In genomic region chr1:88228153-88228552, GRCh38 we compare ENCODE assay signal across 18 cellular contexts.
DNase-seq lines count a peak whose midpoint lies in the region; ATAC-seq, FAIRE-seq and TF ChIP-seq lines count a peak whose summit lies in the region.
"Had no signal": no experiment of that assay in that cellular context is flagged by ENCODE, and none has a peak within 500 bp of the region (broad histone marks: within the 10 kb centered on the region; RNA-seq: fewer than 3 reads in every experiment).

No MANE protein-coding gene starts in this region.

- TF ChIP-seq POLR2A in H1 (IDR thresholded peaks at IDR 0.05; ENCODE audit: control extremely low read depth in 1 of 2, low read depth in 2 of 2, low read length in 2 of 2) (no peak), adrenal gland (IDR thresholded peaks at IDR 0.05) (no peak)

- POLR2A ChIA-PET in H1 (lab: Charles Lee; ENCODE audit: partially characterized antibody) = no interaction called here

- H3K23ac ChIP-seq in H1 (ENCODE audit: insufficient read length) = no peak overlapping the region

- H3K9me2 ChIP-seq in Loucy (replicated peaks; ENCODE audit: low read depth, low read length) = no peaks in the 10 kb centered on the region

- no peak overlapping the region for H4K91ac ChIP-seq in H1 (replicated peaks; ENCODE audit: insufficient read length, low read length)

- H3K23me2 ChIP-seq in H1 (ENCODE audit: low read depth, low read length) = no peaks in the 10 kb centered on the region

- DNase-seq in DMS153 (lab: John Stamatoyannopoulos, UW) (peak; percentile 1), DMS153 treated with DMSO at 0.1 percent for 48 hours (lab: John Stamatoyannopoulos, UW; ENCODE audit: unreplicated experiment) (no peak), H1 (ENCODE audit: low read depth in 1 of 2, low spot score in 2 of 2) (no peak), retinal pigment epithelial cell (ENCODE audit: low read depth) (no peak), adrenal gland (no peak), mucosa of descending colon (no peak)
- DNase-seq: 8988T; amniotic stem cell; central memory CD4-positive, alpha-beta T cell; effector CD4-positive, alpha-beta T cell; kidney glomerular epithelial cell; NCI-H1092; NCI-H2107; thyroid gland had no signal

- H3K18ac ChIP-seq in H1 (ENCODE audit: extremely low read depth, low read length) = no peak overlapping the region

- no peak overlapping the region for H3K27ac ChIP-seq in H1 (ENCODE audit: low read depth, low read length)
- H3K27ac ChIP-seq in adrenal gland = no peak overlapping the region
- H3K27ac ChIP-seq: neutrophil, thyroid gland had no signal

- H4K20me1 ChIP-seq in Loucy (ENCODE audit: insufficient read depth, low read length, poor library complexity, severe bottlenecking) (no peaks in the 10 kb centered on the region), H1 (replicated peaks in 1 of 2; ENCODE audit: control insufficient read depth in 1 of 2, insufficient read depth in 2 of 2, low read length in 2 of 2) (no peaks in the 10 kb centered on the region)

- no peak overlapping the region for H4K5ac ChIP-seq in H1 (ENCODE audit: insufficient read length, low read depth, low read length)

- H2BK12ac ChIP-seq in H1 (ENCODE audit: low read depth, low read length) = no peak overlapping the region

- no peak overlapping the region for H3K9ac ChIP-seq in Loucy (ENCODE audit: low read depth, low read length, poor library complexity, severe bottlenecking)
- no peak overlapping the region for H3K9ac ChIP-seq in H1 (replicated peaks in 1 of 4; ENCODE audit: extremely low read depth in 1 of 4, low read depth in 3 of 4, low read length in 3 of 4)

- no peak overlapping the region for H4K8ac ChIP-seq in H1 (ENCODE audit: extremely low read depth, insufficient read depth, low read length)

- TF ChIP-seq EP300 in H1 (IDR thresholded peaks at IDR 0.05; ENCODE audit: borderline replicate concordance in 1 of 2, low read depth in 2 of 2, low read length in 2 of 2) = no peak

- no peak overlapping the region for H2AK5ac ChIP-seq in H1 (ENCODE audit: low read depth, low read length)

- CTCF ChIA-PET in H1 (lab: Charles Lee; ENCODE audit: partially characterized antibody) = interaction anchor here (0.6 to 2.6 kb wide), 14 partner anchors 9 to 128 kb away, joined by 3 to 6 read pairs (median 4); no protein-coding TSS in a partner anchor

- intact Hi-C loops in adrenal gland (cut with DNase I) = no loop called here
- intact Hi-C loops in mucosa of descending colon (cut with DNase I, micrococcal nuclease) = no loop called here

- H3K9me3 ChIP-seq in Loucy (ENCODE audit: insufficient read depth, low read depth, low read length) (no peaks in the 10 kb centered on the region), H1 (ENCODE audit: insufficient read depth in 2 of 2, low read depth in 1 of 2, low read length in 1 of 2) (no peaks in the 10 kb centered on the region), adrenal gland (replicated peaks in 1 of 3) (no peaks in the 10 kb centered on the region), mucosa of descending colon (no peaks in the 10 kb centered on the region)
- H3K9me3 ChIP-seq: neutrophil, thyroid gland had no signal

- H2BK15ac ChIP-seq in H1 (ENCODE audit: low read length) = no peak overlapping the region

- no peaks in the 10 kb centered on the region for H3F3A ChIP-seq in Loucy (ENCODE audit: low read depth)

- H3K14ac ChIP-seq in H1 (ENCODE audit: insufficient read length) = no peak overlapping the region

- TF ChIP-seq RAD21 in H1 (IDR thresholded peaks at IDR 0.05 in 1 of 2, conservative IDR thresholded peaks at IDR 0.05 in 1 of 2; ENCODE audit: low read depth in 2 of 2, low read length in 2 of 2) = no peak

- H3K56ac ChIP-seq in H1 (replicated peaks; ENCODE audit: insufficient read length, low read depth, low read length) = no peak overlapping the region

- H3K36me3 ChIP-seq in Loucy (ENCODE audit: insufficient read depth, low read length) = no peaks in the 10 kb centered on the region
- no peaks in the 10 kb centered on the region for H3K36me3 ChIP-seq in H1 (ENCODE audit: control insufficient read depth in 2 of 4, insufficient read depth in 4 of 4, low read length in 3 of 4)
- no peaks in the 10 kb centered on the region for H3K36me3 ChIP-seq in adrenal gland (replicated peaks in 1 of 2)
- no peaks in the 10 kb centered on the region for H3K36me3 ChIP-seq in mucosa of descending colon (ENCODE audit: low read depth)
- H3K36me3 ChIP-seq: neutrophil, thyroid gland had no signal

- no peaks in the 10 kb centered on the region for H3K79me1 ChIP-seq in H1 (ENCODE audit: low read depth, low read length)

- no peak overlapping the region for H2BK20ac ChIP-seq in H1 (ENCODE audit: low read length)

- no peak overlapping the region for H3K4ac ChIP-seq in H1 (replicated peaks; ENCODE audit: insufficient read length, low read depth, low read length)

- H3K4me2 ChIP-seq in Loucy (ENCODE audit: low read depth, low read length, poor library complexity, severe bottlenecking) (no peak overlapping the region), H1 (ENCODE audit: insufficient read depth in 1 of 2, low read depth in 2 of 2, low read length in 2 of 2) (no peak overlapping the region)

- ATAC-seq in HG02938 (IDR thresholded peaks at IDR 0.05; ENCODE audit: unreplicated experiment) (no peak), mucosa of descending colon (no peak)
- ATAC-seq: stimulated activated memory B cell treated with anti-CD40 and anti-IgM and Interleukin-4, amounts not matched to agents 10 μg/mL and 1 μg/mL and 100 μg/mL, for 72 hours had no signal

- H2AFZ ChIP-seq in Loucy (ENCODE audit: low read length) (no peak overlapping the region), H1 (ENCODE audit: low read length) (no peak overlapping the region)

- H3K79me2 ChIP-seq in Loucy (ENCODE audit: insufficient read depth, low read length) = no peaks in the 10 kb centered on the region
- no peaks in the 10 kb centered on the region for H3K79me2 ChIP-seq in H1 (ENCODE audit: control insufficient read depth in 1 of 2, insufficient read depth in 2 of 2, low read length in 2 of 2)

- H3K27me3 ChIP-seq in Loucy (ENCODE audit: insufficient read depth, low read length, poor library complexity, severe bottlenecking) (no peaks in the 10 kb centered on the region), H1 (replicated peaks in 1 of 4; ENCODE audit: control insufficient read depth in 3 of 4, extremely low read depth in 1 of 4, insufficient read depth in 3 of 4, low read length in 3 of 4) (no peaks in the 10 kb centered on the region), adrenal gland (no peaks in the 10 kb centered on the region)
- H3K27me3 ChIP-seq: neutrophil, thyroid gland had no signal

- no peak overlapping the region for H2BK120ac ChIP-seq in H1 (replicated peaks; ENCODE audit: low read depth, low read length)

- WGBS in H1 (ENCODE audit: extremely low coverage in 1 of 2, insufficient coverage in 1 of 2, insufficient read length in 1 of 2, insufficient replicate concordance in 2 of 2, low coverage in 1 of 2, low lambda C conversion rate in 2 of 2, missing lambda C conversion rate in 1 of 2), 2 experiments = 80% methylated on average over 3 of the region's 3 CpGs; no CpG with 5 or more reads in 1 of the 2 experiments
- whole genome bisulfite sequencing in adrenal gland, 4 donors = 39 to 64% (median 59%) methylated on average over 3 of the region's 3 CpGs

- TF ChIP-seq CTCF in Loucy (conservative IDR thresholded peaks at IDR 0.05; ENCODE audit: low read length) (peak; percentile 19; the same call in 1 of the 2 replicates), H1 (IDR thresholded peaks at IDR 0.05; ENCODE audit: control extremely low read depth in 1 of 3, insufficient read depth in 1 of 3, low read depth in 1 of 3, low read length in 3 of 3) (peak in 2 of 3 experiments; percentile 4 to 12; a peak in 2 of 4 replicates), retinal pigment epithelial cell (conservative IDR thresholded peaks at IDR 0.05; ENCODE audit: low read depth, low read length) (peak; percentile 47), adrenal gland (IDR thresholded peaks at IDR 0.05) (no peak), mucosa of descending colon (IDR thresholded peaks at IDR 0.05) (no peak)

- H2BK5ac ChIP-seq in H1 (ENCODE audit: low read depth, low read length) = no peak overlapping the region

- no peaks in the 10 kb centered on the region for H3K4me1 ChIP-seq in Loucy (ENCODE audit: insufficient read depth, low read length, poor library complexity, severe bottlenecking)
- no peaks in the 10 kb centered on the region for H3K4me1 ChIP-seq in H1 (replicated peaks in 1 of 4; ENCODE audit: control insufficient read depth in 3 of 4, insufficient read depth in 4 of 4, low read length in 3 of 4)
- H3K4me1 ChIP-seq in adrenal gland (replicated peaks in 1 of 2) = no peaks in the 10 kb centered on the region
- H3K4me1 ChIP-seq in mucosa of descending colon (ENCODE audit: low read depth) = no peaks in the 10 kb centered on the region
- H3K4me1 ChIP-seq: thyroid gland had no signal

- no peak for FAIRE-seq in H1 (lab: Jason Lieb, UNC)

- H3K4me3 ChIP-seq in Loucy (ENCODE audit: low read length, poor library complexity, severe bottlenecking) (no peak overlapping the region), H1 (ENCODE audit: extremely low read depth in 1 of 4, insufficient read depth in 2 of 4, low read depth in 3 of 4, low read length in 4 of 4) (no peak overlapping the region), retinal pigment epithelial cell (ENCODE audit: low read length) (no peak overlapping the region), adrenal gland (no peak overlapping the region), mucosa of descending colon (no peak overlapping the region)
- H3K4me3 ChIP-seq: thyroid gland had no signal

TF ChIP-seq in H1, 55 proteins besides CTCF, POLR2A, EP300 and RAD21 (continues in another document):
- TF ChIP-seq TBP (IDR thresholded peaks at IDR 0.05; ENCODE audit: low read depth, low read length) (no peak), KDM5A (IDR thresholded peaks at IDR 0.05; ENCODE audit: low read length) (no peak), SIX5 (IDR thresholded peaks at IDR 0.05; ENCODE audit: low read depth, low read length) (no peak), RNF2 (IDR thresholded peaks at IDR 0.05; ENCODE audit: borderline replicate concordance, low read depth, low read length, missing control alignments, poor library complexity, severe bottlenecking) (no peak), BACH1 (IDR thresholded peaks at IDR 0.05; ENCODE audit: low read length) (no peak), HDAC2 (IDR thresholded peaks at IDR 0.05; ENCODE audit: borderline replicate concordance in 1 of 2, low read depth in 2 of 2, low read length in 2 of 2) (no peak), GTF2F1 (IDR thresholded peaks at IDR 0.05; ENCODE audit: borderline replicate concordance, low read depth, low read length) (no peak), KDM4A (IDR thresholded peaks at IDR 0.05; ENCODE audit: low read depth, low read length, severe bottlenecking) (no peak), PHF8 (conservative IDR thresholded peaks at IDR 0.05; ENCODE audit: low read depth, low read length) (no peak), SUZ12 (IDR thresholded peaks at IDR 0.05; ENCODE audit: low read length) (no peak), GABPA (IDR thresholded peaks at IDR 0.05; ENCODE audit: borderline replicate concordance, insufficient read depth, low read length) (no peak), SP4 (IDR thresholded peaks at IDR 0.05; ENCODE audit: low read length) (no peak), SRF (IDR thresholded peaks at IDR 0.05; ENCODE audit: low read depth, low read length) (no peak), EZH2 (IDR thresholded peaks at IDR 0.05; ENCODE audit: low read depth, low read length, severe bottlenecking) (no peak)

Comparison
In these comparisons a context has a peak if more than half of its experiments do, and no peak if none do; other contexts are left out.
1. CTCF ChIP-seq: peak in Loucy (single experiment), H1 (2 of 3) and retinal pigment epithelial cell (single experiment); none in adrenal gland (0 of 6) and mucosa of descending colon (single experiment).